In the genomic region with DNA sequence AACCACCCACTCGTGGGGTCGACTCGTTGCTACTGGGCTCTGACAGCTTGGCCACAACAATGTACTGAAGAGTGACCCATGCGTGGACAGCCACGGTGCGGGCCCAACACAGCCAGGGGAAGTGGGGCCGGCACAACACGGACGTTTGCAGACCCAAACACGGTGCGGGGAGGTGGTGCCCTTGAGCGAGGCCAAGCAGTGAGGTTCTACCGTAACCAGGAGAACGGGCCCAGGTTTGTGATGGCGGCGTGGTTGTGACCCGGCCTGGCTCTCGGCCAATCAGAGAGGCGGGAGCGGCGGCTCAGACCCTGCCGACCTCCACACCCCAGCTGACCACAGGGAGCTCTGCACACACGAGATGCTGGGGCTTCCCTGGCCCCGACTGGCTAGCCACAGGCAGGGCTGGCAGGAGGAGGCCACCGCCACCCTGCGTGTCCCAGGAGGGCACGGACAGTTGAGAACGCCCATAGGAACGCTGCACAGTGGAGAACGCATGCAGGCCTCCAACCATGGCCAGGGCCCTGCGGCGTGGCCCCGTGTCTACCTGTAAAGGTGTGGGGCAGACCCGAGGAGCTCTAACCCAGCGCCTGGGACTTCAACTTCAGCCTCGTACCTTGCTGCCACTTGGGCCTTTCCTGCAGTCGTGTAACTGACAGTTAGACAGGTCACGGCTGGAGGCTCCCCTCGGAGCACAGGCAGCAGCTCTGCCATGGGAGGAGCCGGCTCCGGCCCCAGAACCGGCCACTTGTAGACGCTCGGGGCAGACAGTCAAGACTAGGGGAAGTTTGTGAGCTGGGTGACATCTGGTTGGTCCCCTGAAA, we compare ENCODE assay signal across 1 cellular context.
TF ChIP-seq lines count a peak whose summit lies in the region.

No MANE protein-coding gene starts in this region.

TF ChIP-seq in IMR-90, 13 proteins besides CTCF, POLR2A, EP300 and RAD21:
- TF ChIP-seq CEBPB (IDR thresholded peaks at IDR 0.05; ENCODE audit: low read depth, low read length) (no peak), RCOR1 (IDR thresholded peaks at IDR 0.05; ENCODE audit: insufficient replicate concordance, low read length) (no peak), MXI1 (IDR thresholded peaks at IDR 0.05; ENCODE audit: borderline replicate concordance, low read depth, low read length) (no peak), NFE2L2 (IDR thresholded peaks at IDR 0.05; ENCODE audit: low read depth, low read length) (no peak)
